In genomic region chr15:92165001-92165346, GRCh38 we compare ENCODE assay signal across 24 cellular contexts.
A peak's percentile ranks its signal among the peaks of the same experiment; 100 is the strongest.
DNase-seq lines count a peak whose midpoint lies in the region; ATAC-seq and TF ChIP-seq lines count a peak whose summit lies in the region.
"Had no signal": no experiment of that assay in that cellular context is flagged by ENCODE, and none has a peak within 500 bp of the region (broad histone marks: within the 10 kb centered on the region; RNA-seq: fewer than 3 reads in every experiment).

No MANE protein-coding gene starts in this region.

- peak overlapping the region; percentile 8 for H4K91ac ChIP-seq in trophoblast cell (ENCODE audit: low read depth, low read length)

- no peaks in the 10 kb centered on the region for H3K9me2 ChIP-seq in GM23338 (ENCODE audit: insufficient read depth)

- H3K27ac Mint-ChIP-seq in GM23338 = peak overlapping the region; percentile 95
- H3K27ac Mint-ChIP-seq: activated naive CD8-positive, alpha-beta T cell treated with anti-CD3 and anti-CD28 coated beads, Interleukin-2, amount 50 U/mL, for 24 hours; activated T-cell treated with anti-CD3 and anti-CD28 coated beads, Interleukin-2, amount 50 U/mL, for 24 hours had no signal

- H3K79me1 ChIP-seq in trophoblast cell (ENCODE audit: low read length) = peaks cover 5% of the 10 kb centered on the region

- no peaks in the 10 kb centered on the region for H3K36me3 Mint-ChIP-seq in GM23338 (ENCODE audit: low read depth)

- H3K4me1 Mint-ChIP-seq in GM23338 = peaks cover 54% of the 10 kb centered on the region

- DNase-seq in GM23338 (ENCODE audit: low spot score) = no peak
- no peak for DNase-seq in colonic mucosa
- DNase-seq in right lobe of liver = no peak
- DNase-seq in trophoblast cell = no peak
- DNase-seq in superior temporal gyrus (ENCODE audit: extremely low spot score) = no peak
- no peak for DNase-seq in stimulated activated CD4-positive, alpha-beta T cell treated with anti-CD3 and anti-CD28 coated beads, Interleukin-4, amount 100 ng/mL, for 1 hour
- DNase-seq: ACHN; activated gamma-delta T cell treated with Interleukin-2 at 50 U/mL for 16 hours; activated naive CD8-positive, alpha-beta T cell treated with anti-CD3 and anti-CD28 coated beads, Interleukin-2, amount 50 U/mL, for 24 hours; activated T-cell treated with anti-CD3 and anti-CD28 coated beads, Interleukin-2, amount 50 U/mL, for 24 hours; BE2C; dorsolateral prefrontal cortex; GDM1; kidney; lower lobe of right lung; MV-4-11; NCI-H146; NCI-H2171; NCI-H510A treated with DMSO at 0.1 percent for 48 hours; NK-92 treated with Interleukin-12 subunit alpha and Interleukin-12 subunit beta, amount 100 ng/mL, for 24 hours; PC-3; stimulated activated naive CD8-positive, alpha-beta T cell treated with anti-CD3 and anti-CD28 coated beads, Interleukin-15, Interleukin-2, amounts not matched to agents 100 U/mL and 50 U/mL, for 24 hours had no signal

- no peak for TF ChIP-seq POLR2A in right lobe of liver (IDR thresholded peaks at IDR 0.05)

- H3K27me3 ChIP-seq in GM23338 (ENCODE audit: insufficient read depth) = no peaks in the 10 kb centered on the region
- no peaks in the 10 kb centered on the region for H3K27me3 ChIP-seq in colonic mucosa
- no peaks in the 10 kb centered on the region for H3K27me3 ChIP-seq in right lobe of liver
- no peaks in the 10 kb centered on the region for H3K27me3 ChIP-seq in trophoblast cell (ENCODE audit: insufficient read depth, low read length)
- H3K27me3 ChIP-seq: BE2C, dorsolateral prefrontal cortex had no signal

- no peaks in the 10 kb centered on the region for H3K9me3 Mint-ChIP-seq in GM23338
- H3K9me3 Mint-ChIP-seq: activated naive CD8-positive, alpha-beta T cell treated with anti-CD3 and anti-CD28 coated beads, Interleukin-2, amount 50 U/mL, for 24 hours; activated T-cell treated with anti-CD3 and anti-CD28 coated beads, Interleukin-2, amount 50 U/mL, for 24 hours had no signal

- H3K4me2 ChIP-seq in GM23338 (peak overlapping the region; percentile 35; the same call in 1 of the 2 replicates), trophoblast cell (ENCODE audit: low read length) (no peak overlapping the region)

- no peak overlapping the region for H4K12ac ChIP-seq in trophoblast cell (ENCODE audit: low read depth, low read length)

- H3K9ac ChIP-seq in colonic mucosa (ENCODE audit: low read depth in 2 of 2, low read length in 2 of 2) (no peak overlapping the region), trophoblast cell (ENCODE audit: low read length) (no peak overlapping the region)

- H2AK5ac ChIP-seq in trophoblast cell (ENCODE audit: low read length) = no peak overlapping the region

- no peak overlapping the region for H3K4ac ChIP-seq in trophoblast cell (ENCODE audit: low read depth, low read length)

- no peak for TF ChIP-seq CTCF in GM23338 (conservative IDR thresholded peaks at IDR 0.05; ENCODE audit: low read depth in 2 of 2)
- TF ChIP-seq CTCF in colonic mucosa (IDR thresholded peaks at IDR 0.05) = no peak
- peak in 1 of 4 donors; percentile 4 for TF ChIP-seq CTCF in right lobe of liver (IDR thresholded peaks at IDR 0.05)

- no peaks in the 10 kb centered on the region for H3F3A ChIP-seq in GM23338 (replicated peaks; ENCODE audit: low read depth)

- H3K36me3 ChIP-seq in GM23338 (ENCODE audit: insufficient read depth) (no peaks in the 10 kb centered on the region), colonic mucosa (no peaks in the 10 kb centered on the region), right lobe of liver (no peaks in the 10 kb centered on the region), trophoblast cell (ENCODE audit: control insufficient read depth in 1 of 2, insufficient read depth in 2 of 2, low read length in 2 of 2) (no peaks in the 10 kb centered on the region)
- H3K36me3 ChIP-seq: BE2C, thoracic aorta had no signal

- no peak overlapping the region for H2BK120ac ChIP-seq in trophoblast cell (ENCODE audit: insufficient read depth, low read length, poor library complexity)

- H4K8ac ChIP-seq in trophoblast cell (ENCODE audit: low read depth, low read length) = no peak overlapping the region

- H2AFZ ChIP-seq in GM23338 (no peak overlapping the region), trophoblast cell (ENCODE audit: insufficient read depth, low read length, poor library complexity) (no peak overlapping the region)

- H2BK5ac ChIP-seq in trophoblast cell (ENCODE audit: low read depth, low read length, poor library complexity) = no peak overlapping the region

- H3K4me1 ChIP-seq in GM23338 (ENCODE audit: insufficient read depth) (peaks cover 48% of the 10 kb centered on the region), colonic mucosa (peaks cover 3% of the 10 kb centered on the region), right lobe of liver (peaks cover 0 to 34% (median 4%) of the 10 kb centered on the region in 4 donors), trophoblast cell (ENCODE audit: control insufficient read depth in 1 of 2, insufficient read depth in 2 of 2, low read length in 2 of 2) (peaks cover 15 to 16% of the 10 kb centered on the region in 2 experiments)
- H3K4me1 ChIP-seq: lower lobe of right lung had no signal

- 16% methylated on average over 4 of the region's 4 CpGs for WGBS in right lobe of liver (ENCODE audit: insufficient coverage, low coverage, low lambda C conversion rate, missing lambda C conversion rate)
- no CpG with 5 or more reads among the region's 4 CpGs for WGBS in trophoblast cell (ENCODE audit: extremely low coverage, insufficient coverage, insufficient read length)

- no peaks in the 10 kb centered on the region for H3K9me3 ChIP-seq in colonic mucosa
- no peaks in the 10 kb centered on the region for H3K9me3 ChIP-seq in right lobe of liver
- no peaks in the 10 kb centered on the region for H3K9me3 ChIP-seq in trophoblast cell (ENCODE audit: insufficient read depth, low read depth, low read length)
- H3K9me3 ChIP-seq: BE2C, lower lobe of right lung, thoracic aorta had no signal

- H3K18ac ChIP-seq in trophoblast cell (ENCODE audit: low read length) = no peak overlapping the region

- H3K79me2 ChIP-seq in GM23338 (replicated peaks; ENCODE audit: insufficient read depth) (no peaks in the 10 kb centered on the region), trophoblast cell (ENCODE audit: control insufficient read depth, insufficient read depth, low read length, poor library complexity) (no peaks in the 10 kb centered on the region)

- H3K27ac ChIP-seq in GM23338 (ENCODE audit: low read depth) (peak overlapping the region; percentile 88), colonic mucosa (peak overlapping the region; percentile 24), right lobe of liver (peak overlapping the region in 2 of 3 donors; percentile 37 to 51), trophoblast cell (ENCODE audit: low read depth, low read length) (no peak overlapping the region)
- H3K27ac ChIP-seq: lower lobe of right lung, thoracic aorta had no signal

- intact Hi-C loops in colonic mucosa (cut with DNase I) = no loop called here
- intact Hi-C loops in right lobe of liver (cut with DNase I) = no loop called here

- H2BK12ac ChIP-seq in trophoblast cell (ENCODE audit: low read length) = no peak overlapping the region

- no peak overlapping the region for H3K4me3 ChIP-seq in GM23338
- no peak overlapping the region for H3K4me3 ChIP-seq in colonic mucosa
- no peak overlapping the region for H3K4me3 ChIP-seq in right lobe of liver
- no peak overlapping the region for H3K4me3 ChIP-seq in trophoblast cell (ENCODE audit: low read depth, low read length)
- H3K4me3 ChIP-seq: dorsolateral prefrontal cortex, lower lobe of right lung, thoracic aorta had no signal

- no peak overlapping the region for H3K14ac ChIP-seq in trophoblast cell (ENCODE audit: low read length)

- H3K23ac ChIP-seq in trophoblast cell (ENCODE audit: low read length) = no peak overlapping the region

- H3K4me3 Mint-ChIP-seq in GM23338 = 0 out of 3 replicates have a peak overlapping the region, but pooled peaks have one; percentile 4
- H3K4me3 Mint-ChIP-seq: activated naive CD8-positive, alpha-beta T cell treated with anti-CD3 and anti-CD28 coated beads, Interleukin-2, amount 50 U/mL, for 24 hours; activated T-cell treated with anti-CD3 and anti-CD28 coated beads, Interleukin-2, amount 50 U/mL, for 24 hours had no signal

- peaks cover 13% of the 10 kb centered on the region for H3K27me3 Mint-ChIP-seq in GM23338 (ENCODE audit: insufficient read depth, low read depth, poor library complexity)
- H3K27me3 Mint-ChIP-seq: activated naive CD8-positive, alpha-beta T cell treated with anti-CD3 and anti-CD28 coated beads, Interleukin-2, amount 50 U/mL, for 24 hours; activated T-cell treated with anti-CD3 and anti-CD28 coated beads, Interleukin-2, amount 50 U/mL, for 24 hours had no signal

- peak; percentile 20 for ATAC-seq in GM23338
- peak; percentile 6 to 25 (median 14) for ATAC-seq in right lobe of liver
- no peak for ATAC-seq in HG03442 (IDR thresholded peaks at IDR 0.05; ENCODE audit: unreplicated experiment)
- ATAC-seq: activated naive CD8-positive, alpha-beta T cell treated with anti-CD3 and anti-CD28 coated beads, Interleukin-2, amount 50 U/mL, for 24 hours; lower lobe of right lung; PC-3; stimulated activated naive CD8-positive, alpha-beta T cell treated with anti-CD3 and anti-CD28 coated beads, Interleukin-15, Interleukin-2, amounts not matched to agents 100 U/mL and 50 U/mL, for 24 hours had no signal

- H4K20me1 ChIP-seq in GM23338 (replicated peaks; ENCODE audit: insufficient read depth) = no peaks in the 10 kb centered on the region

TF ChIP-seq in GM23338, 12 proteins besides CTCF, POLR2A, EP300 and RAD21 (continues in another document):
- TF ChIP-seq NANOG (IDR thresholded peaks at IDR 0.05; ENCODE audit: borderline replicate concordance) = no peak
- TF ChIP-seq CREB1 (CRISPR knock-in tag; IDR thresholded peaks at IDR 0.05; ENCODE audit: low read depth) = no peak
